ENCODE assay signal across 1 cellular context in the genomic region with DNA sequence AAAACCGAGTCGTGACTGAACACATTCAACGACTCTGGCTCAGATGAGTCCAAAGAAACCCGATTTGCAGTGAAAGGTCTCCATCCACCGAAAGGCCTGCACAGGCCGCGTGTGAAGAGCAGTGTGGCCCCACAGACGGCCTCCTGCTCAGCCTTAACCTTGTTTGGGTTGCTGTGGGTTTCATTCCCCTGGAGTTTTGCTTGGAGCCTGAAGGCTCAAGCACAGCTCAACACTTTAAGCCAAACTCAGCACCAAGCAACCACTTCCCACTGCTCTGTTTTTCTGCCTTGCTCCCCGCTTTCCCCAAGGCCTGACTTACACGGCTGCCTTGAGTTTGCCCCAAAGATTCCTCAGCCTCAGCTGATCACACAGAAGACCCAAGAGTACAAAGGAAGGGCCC.
TF ChIP-seq lines count a peak whose summit lies in the region.

No MANE protein-coding gene starts in this region.

TF ChIP-seq in H1, 55 proteins besides CTCF, POLR2A, EP300 and RAD21:
- TF ChIP-seq SP4 (IDR thresholded peaks at IDR 0.05; ENCODE audit: low read length) (no peak), YY1 (IDR thresholded peaks at IDR 0.05; ENCODE audit: low read depth, low read length) (no peak), GTF2F1 (IDR thresholded peaks at IDR 0.05; ENCODE audit: borderline replicate concordance, low read depth, low read length) (no peak), CHD2 (IDR thresholded peaks at IDR 0.05; ENCODE audit: low read length) (no peak), NRF1 (IDR thresholded peaks at IDR 0.05; ENCODE audit: low read depth, low read length) (no peak), KDM1A (IDR thresholded peaks at IDR 0.05; ENCODE audit: borderline replicate concordance, low read length) (no peak), JUN (IDR thresholded peaks at IDR 0.05; ENCODE audit: low read depth, low read length) (no peak), SAP30 (IDR thresholded peaks at IDR 0.05; ENCODE audit: insufficient read depth, insufficient replicate concordance, low read length) (no peak)
- TF ChIP-seq, protein P1, sequence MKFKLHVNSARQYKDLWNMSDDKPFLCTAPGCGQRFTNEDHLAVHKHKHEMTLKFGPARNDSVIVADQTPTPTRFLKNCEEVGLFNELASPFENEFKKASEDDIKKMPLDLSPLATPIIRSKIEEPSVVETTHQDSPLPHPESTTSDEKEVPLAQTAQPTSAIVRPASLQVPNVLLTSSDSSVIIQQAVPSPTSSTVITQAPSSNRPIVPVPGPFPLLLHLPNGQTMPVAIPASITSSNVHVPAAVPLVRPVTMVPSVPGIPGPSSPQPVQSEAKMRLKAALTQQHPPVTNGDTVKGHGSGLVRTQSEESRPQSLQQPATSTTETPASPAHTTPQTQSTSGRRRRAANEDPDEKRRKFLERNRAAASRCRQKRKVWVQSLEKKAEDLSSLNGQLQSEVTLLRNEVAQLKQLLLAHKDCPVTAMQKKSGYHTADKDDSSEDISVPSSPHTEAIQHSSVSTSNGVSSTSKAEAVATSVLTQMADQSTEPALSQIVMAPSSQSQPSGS (IDR thresholded peaks at IDR 0.05; ENCODE audit: low read length) = no peak
